ENCODE assay signal across 12 cellular contexts in the genomic region with DNA sequence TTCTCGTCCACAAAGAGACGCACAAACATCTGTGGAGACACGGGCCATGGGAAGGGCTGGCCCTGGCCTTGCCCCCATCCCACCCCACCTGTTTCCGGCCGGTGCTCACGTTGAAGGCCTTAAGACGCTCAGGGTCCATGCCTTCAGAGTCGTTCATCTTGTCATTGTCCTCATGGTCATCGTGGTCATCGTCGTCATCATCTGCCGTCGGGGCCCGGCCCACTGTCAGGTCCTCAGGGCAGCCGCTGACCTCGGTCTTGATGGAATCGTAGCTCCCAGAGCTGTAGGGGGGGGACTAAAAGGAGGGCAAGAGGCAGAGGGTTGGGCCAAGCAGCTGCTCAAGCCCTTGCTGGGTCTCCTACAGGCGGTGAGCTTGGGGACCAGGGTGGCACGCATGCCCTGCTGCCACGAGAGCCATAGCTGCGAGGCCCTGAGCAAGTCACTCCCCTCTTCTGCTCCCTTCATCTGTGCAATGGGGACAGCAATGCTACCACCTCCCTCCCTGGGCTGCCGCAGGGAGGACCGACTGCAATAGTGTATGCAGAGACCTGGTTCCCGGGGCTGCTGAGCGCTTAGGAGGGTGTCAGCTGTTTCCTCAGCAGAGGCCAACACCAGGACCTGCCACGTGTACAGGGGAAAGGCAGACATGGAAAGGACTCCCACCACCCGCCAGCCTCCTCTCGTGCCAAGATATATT.
"Had no signal": no experiment of that assay in that cellular context is flagged by ENCODE, and none has a peak within 500 bp of the region (broad histone marks: within the 10 kb centered on the region; RNA-seq: fewer than 3 reads in every experiment).

No MANE protein-coding gene starts in this region.

- H3K27ac ChIP-seq: left lung, right atrium auricular region, SK-N-MC, transverse colon had no signal

- ATAC-seq: left lung; stimulated activated memory B cell treated with anti-CD40 and anti-IgM and Interleukin-4, amounts not matched to agents 10 μg/mL and 1 μg/mL and 100 μg/mL, for 72 hours had no signal

- H3K27me3 ChIP-seq: left lung, right atrium auricular region, transverse colon had no signal

- DNase-seq: activated B cell treated with CpG ODN at 0.5 μM for 24 hours; activated CD4-positive, alpha-beta T cell treated with anti-CD3 and anti-CD28 coated beads, Interleukin-2, amount 10 ng/mL, durations not matched to agents 24 days and 14 days; activated T-cell treated with anti-CD3 and anti-CD28 coated beads for 4 hours; anterior cingulate cortex; foreskin melanocyte; small intestine; transverse colon had no signal

- H3K4me3 ChIP-seq: left lung, right atrium auricular region, SK-N-MC, transverse colon had no signal

- H3K27me3 Mint-ChIP-seq: activated B cell treated with CpG ODN at 0.5 μM for 24 hours; activated CD4-positive, alpha-beta T cell treated with anti-CD3 and anti-CD28 coated beads, Interleukin-2, amount 10 ng/mL, durations not matched to agents 24 days and 14 days; activated naive CD4-positive, alpha-beta T cell treated with anti-CD3 and anti-CD28 coated beads, Interleukin-2, amount 50 U/mL, for 24 hours; stimulated activated memory B cell treated with anti-CD40 and anti-IgM and Interleukin-4, amounts not matched to agents 10 μg/mL and 1 μg/mL and 100 μg/mL, for 72 hours had no signal

- H3K27ac Mint-ChIP-seq: activated B cell treated with CpG ODN at 0.5 μM for 24 hours; activated CD4-positive, alpha-beta T cell treated with anti-CD3 and anti-CD28 coated beads, Interleukin-2, amount 10 ng/mL, durations not matched to agents 24 days and 14 days had no signal

- H3K9me3 Mint-ChIP-seq: activated B cell treated with CpG ODN at 0.5 μM for 24 hours; activated CD4-positive, alpha-beta T cell treated with anti-CD3 and anti-CD28 coated beads, Interleukin-2, amount 10 ng/mL, durations not matched to agents 24 days and 14 days; activated naive CD4-positive, alpha-beta T cell treated with anti-CD3 and anti-CD28 coated beads, Interleukin-2, amount 50 U/mL, for 24 hours; stimulated activated memory B cell treated with anti-CD40 and anti-IgM and Interleukin-4, amounts not matched to agents 10 μg/mL and 1 μg/mL and 100 μg/mL, for 72 hours had no signal

- H3K4me3 Mint-ChIP-seq: activated B cell treated with CpG ODN at 0.5 μM for 24 hours; activated CD4-positive, alpha-beta T cell treated with anti-CD3 and anti-CD28 coated beads, Interleukin-2, amount 10 ng/mL, durations not matched to agents 24 days and 14 days; activated naive CD4-positive, alpha-beta T cell treated with anti-CD3 and anti-CD28 coated beads, Interleukin-2, amount 50 U/mL, for 24 hours; stimulated activated memory B cell treated with anti-CD40 and anti-IgM and Interleukin-4, amounts not matched to agents 10 μg/mL and 1 μg/mL and 100 μg/mL, for 72 hours had no signal

- H3K36me3 Mint-ChIP-seq: activated naive CD4-positive, alpha-beta T cell treated with anti-CD3 and anti-CD28 coated beads, Interleukin-2, amount 50 U/mL, for 24 hours; stimulated activated memory B cell treated with anti-CD40 and anti-IgM and Interleukin-4, amounts not matched to agents 10 μg/mL and 1 μg/mL and 100 μg/mL, for 72 hours had no signal

- H3K9me3 ChIP-seq: left lung, right atrium auricular region, transverse colon had no signal
